Comparison of ENCODE assay signal across 14 cellular contexts in the genomic region with DNA sequence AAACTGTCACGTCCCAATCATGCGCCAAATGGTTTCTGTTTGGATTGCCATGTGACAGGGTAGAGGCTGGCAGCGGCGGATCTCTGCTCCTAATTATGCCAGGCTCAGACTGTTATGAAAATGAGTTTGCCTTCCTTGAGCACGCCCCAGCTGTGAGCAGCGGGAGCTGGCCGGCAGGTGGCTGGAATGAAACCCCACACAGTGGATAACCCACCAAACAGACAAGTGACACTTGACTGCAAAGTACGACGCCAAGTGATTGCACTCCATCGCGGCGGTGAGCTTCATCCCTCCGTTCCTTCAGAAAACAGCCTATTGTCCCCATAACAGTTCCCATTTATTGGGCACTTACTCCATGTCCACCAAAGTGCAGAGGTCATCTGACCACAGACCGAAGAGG.
"Had no signal": no experiment of that assay in that cellular context is flagged by ENCODE, and none has a peak within 500 bp of the region (broad histone marks: within the 10 kb centered on the region; RNA-seq: fewer than 3 reads in every experiment).

No MANE protein-coding gene starts in this region.

- DNase-seq: activated CD4-positive, alpha-beta T cell treated with anti-CD3 and anti-CD28 coated beads, Interleukin-2, amount 50 U/mL, for 4 hours; activated naive CD4-positive, alpha-beta T cell treated with Interleukin-2 at 50 U/mL for 16 hours; activated T-cell treated with anti-CD3 and anti-CD28 coated beads for 4 hours; anterior cingulate cortex; brain microvascular endothelial cell; esophagus squamous epithelium; kidney glomerular epithelial cell; mesenchymal stem cell; naive thymus-derived CD8-positive, alpha-beta T cell; retina; stimulated activated CD4-positive, alpha-beta T cell treated with anti-CD3 and anti-CD28 coated beads, Interleukin-12 subunit alpha, Interleukin-12 subunit beta, amount 100 ng/mL, for 4 hours; upper lobe of right lung had no signal

- ATAC-seq: activated CD4-positive, CD25-positive, alpha-beta regulatory T cell treated with anti-CD3 and anti-CD28 coated beads, Interleukin-2, amount 50 U/mL, for 24 hours; naive thymus-derived CD8-positive, alpha-beta T cell; stimulated activated effector memory CD8-positive, alpha-beta T cell treated with anti-CD3 and anti-CD28 coated beads, Interleukin-12 subunit alpha, Interleukin-12 subunit beta, amount 100 ng/mL, for 72 hours; upper lobe of right lung had no signal
